17 cellular contexts compared by ENCODE assay signal in the genomic region with DNA sequence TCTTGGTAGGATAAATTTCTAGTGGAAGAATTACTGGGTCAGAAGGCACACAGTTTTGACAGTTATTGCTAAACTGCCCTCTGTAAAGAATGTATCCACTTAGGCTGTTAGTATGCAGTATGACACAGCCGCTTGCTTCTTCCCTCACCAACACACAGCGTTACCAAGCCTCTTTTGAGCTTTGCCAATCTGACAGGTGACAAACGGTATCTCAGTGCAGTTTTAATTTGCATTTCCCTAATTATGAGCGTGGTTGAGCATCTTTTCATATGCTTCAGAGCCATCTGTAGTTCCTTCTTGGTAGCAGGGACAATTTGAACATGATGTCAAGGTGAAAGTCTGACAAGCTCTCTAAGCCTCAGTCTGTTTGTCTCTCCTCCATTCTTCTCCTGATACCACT. TPM values are rescaled to one million over a fixed set of nuclear protein-coding genes. Genes with fewer than 3 reads are reported as not detected.
DNase-seq lines count a peak whose midpoint lies in the region; ATAC-seq, FAIRE-seq and TF ChIP-seq lines count a peak whose summit lies in the region.
"Had no signal": no experiment of that assay in that cellular context is flagged by ENCODE, and none has a peak within 500 bp of the region (broad histone marks: within the 10 kb centered on the region; RNA-seq: fewer than 3 reads in every experiment).

No MANE protein-coding gene starts in this region.

- TF ChIP-seq RAD21 in neural cell (conservative IDR thresholded peaks at IDR 0.05), result no peak

- H3K9me2 ChIP-seq in DOHH2 (replicated peaks; ENCODE audit: control insufficient read depth, low read length) (no peaks in the 10 kb centered on the region), OCI-LY7 (ENCODE audit: insufficient read depth, low read length) (no peaks in the 10 kb centered on the region), neural cell (ENCODE audit: insufficient read depth, low read length) (no peaks in the 10 kb centered on the region)

- no peak overlapping the region for H3K9ac ChIP-seq in neural cell (ENCODE audit: low read length)
- H3K9ac ChIP-seq: BLaER1 treated with 17β-estradiol and CSF1 and Interleukin-3, amounts not matched to agents 10 nM and 100 nM had no signal

- intact Hi-C loops in OCI-LY7 (cut with micrococcal nuclease; ENCODE audit: unreplicated experiment), result no loop called here

- H3K4me1 ChIP-seq in DOHH2 (ENCODE audit: control insufficient read depth, low read length) (peaks cover 26% of the 10 kb centered on the region), OCI-LY7 (ENCODE audit: insufficient read depth, low read length, poor library complexity, severe bottlenecking) (peaks cover 20% of the 10 kb centered on the region)

- H2AFZ ChIP-seq in OCI-LY7 (ENCODE audit: low read length) (no peak overlapping the region), neural cell (ENCODE audit: low read depth, low read length) (no peak overlapping the region)

- DNase-seq in OCI-LY7 (ENCODE audit: low spot score) (peak; percentile 61), bronchial epithelial cell (ENCODE audit: low read depth) (no peak), immature natural killer cell (no peak)
- DNase-seq: 8988T; AML-193; CD4-positive, CD25-positive, alpha-beta regulatory T cell; DMS53; GDM1; HCEC 1CT; HFFc6 had no signal

- CTCF ChIA-PET in OCI-LY7 (lab: Charles Lee; ENCODE audit: unreplicated experiment), result no interaction called here

- H3K4me2 ChIP-seq in DOHH2 (ENCODE audit: low read length), result peak overlapping the region; percentile 32
- peak overlapping the region; percentile 40 for H3K4me2 ChIP-seq in OCI-LY7 (ENCODE audit: low read length)
- no peak overlapping the region for H3K4me2 ChIP-seq in neural cell (ENCODE audit: low read length)
- H3K4me2 ChIP-seq: BLaER1 treated with 17β-estradiol and CSF1 and Interleukin-3, amounts not matched to agents 10 nM and 100 nM had no signal

- H3K27ac Mint-ChIP-seq in immature natural killer cell, result no peak overlapping the region
- H3K27ac Mint-ChIP-seq in activated T-helper 17 cell treated with anti-CD3 and anti-CD28 coated beads, Interleukin-2, amount 50 U/mL, for 72 hours, result no peak overlapping the region
- H3K27ac Mint-ChIP-seq: CD4-positive, CD25-positive, alpha-beta regulatory T cell; HFFc6 had no signal

- H3F3A ChIP-seq in DOHH2 (ENCODE audit: control insufficient read depth, insufficient read depth) (peaks cover 3% of the 10 kb centered on the region; the same call in 1 of the 2 replicates), neural cell (ENCODE audit: insufficient read depth, low read length, poor library complexity, severe bottlenecking) (no peaks in the 10 kb centered on the region)

- no peaks in the 10 kb centered on the region for H3K9me3 Mint-ChIP-seq in immature natural killer cell
- no peaks in the 10 kb centered on the region for H3K9me3 Mint-ChIP-seq in activated T-helper 17 cell treated with anti-CD3 and anti-CD28 coated beads, Interleukin-2, amount 50 U/mL, for 72 hours
- H3K9me3 Mint-ChIP-seq: HFFc6 had no signal

- no peaks in the 10 kb centered on the region for H3K4me1 Mint-ChIP-seq in immature natural killer cell
- no peaks in the 10 kb centered on the region for H3K4me1 Mint-ChIP-seq in activated T-helper 17 cell treated with anti-CD3 and anti-CD28 coated beads, Interleukin-2, amount 50 U/mL, for 72 hours

- no peaks in the 10 kb centered on the region for H3K27me3 Mint-ChIP-seq in immature natural killer cell (ENCODE audit: low read depth in 3 of 3)
- H3K27me3 Mint-ChIP-seq in activated T-helper 17 cell treated with anti-CD3 and anti-CD28 coated beads, Interleukin-2, amount 50 U/mL, for 72 hours, result no peaks in the 10 kb centered on the region
- H3K27me3 Mint-ChIP-seq: CD4-positive, CD25-positive, alpha-beta regulatory T cell had no signal

- H3K9me3 ChIP-seq in DOHH2 (ENCODE audit: control insufficient read depth, insufficient read depth, low read length) (no peaks in the 10 kb centered on the region), OCI-LY7 (ENCODE audit: low read length) (no peaks in the 10 kb centered on the region), neural cell (ENCODE audit: low read length) (no peaks in the 10 kb centered on the region)

- no peak for ATAC-seq in activated T-helper 17 cell treated with anti-CD3 and anti-CD28 coated beads, Interleukin-2, amount 50 U/mL, for 72 hours (replicated peaks)
- no peak for ATAC-seq in GM19397 (IDR thresholded peaks at IDR 0.05; ENCODE audit: unreplicated experiment)

- peaks cover 0 to 4% (median 4%) of the 10 kb centered on the region in 3 donors for H3K36me3 Mint-ChIP-seq in immature natural killer cell
- H3K36me3 Mint-ChIP-seq in activated T-helper 17 cell treated with anti-CD3 and anti-CD28 coated beads, Interleukin-2, amount 50 U/mL, for 72 hours (ENCODE audit: low read depth), result no peaks in the 10 kb centered on the region

- POLR2A ChIA-PET in OCI-LY7 (lab: Charles Lee), result interaction anchor here (0.6 to 1.7 kb wide), 6 partner anchors 15 to 304 kb away, joined by 3 to 7 read pairs (median 4); no protein-coding TSS in a partner anchor

- H3K27ac ChIP-seq in DOHH2 (ENCODE audit: low read depth, low read length) (peak overlapping the region; percentile 18), OCI-LY7 (ENCODE audit: low read depth, low read length, poor library complexity, severe bottlenecking) (peak overlapping the region; percentile 51), neural cell (ENCODE audit: low read length) (peak overlapping the region; percentile 54)
- H3K27ac ChIP-seq: BLaER1 treated with 17β-estradiol and CSF1 and Interleukin-3, amounts not matched to agents 10 nM and 100 nM had no signal

- H3K36me3 ChIP-seq in DOHH2 (ENCODE audit: control insufficient read depth, low read length) (peaks cover 34% of the 10 kb centered on the region), OCI-LY7 (ENCODE audit: insufficient read depth, low read length) (peaks cover 58% of the 10 kb centered on the region), bronchial epithelial cell (ENCODE audit: control insufficient read depth, insufficient read depth, low read length) (no peaks in the 10 kb centered on the region), neural cell (ENCODE audit: insufficient read depth, low read length) (peaks cover 7% of the 10 kb centered on the region)

- no TSS peak for BruUV-seq in OCI-LY7 (replicated peaks; lab: Mats Ljungman, UMichigan)

- no peak overlapping the region for H3K4me3 Mint-ChIP-seq in immature natural killer cell
- no peak overlapping the region for H3K4me3 Mint-ChIP-seq in activated T-helper 17 cell treated with anti-CD3 and anti-CD28 coated beads, Interleukin-2, amount 50 U/mL, for 72 hours
- H3K4me3 Mint-ChIP-seq: CD4-positive, CD25-positive, alpha-beta regulatory T cell; HFFc6 had no signal

- no peaks in the 10 kb centered on the region for H3K79me2 ChIP-seq in DOHH2 (ENCODE audit: control insufficient read depth, low read length)
- H3K79me2 ChIP-seq in OCI-LY7 (ENCODE audit: insufficient read depth, low read depth, low read length), result no peaks in the 10 kb centered on the region
- H3K79me2 ChIP-seq in neural cell (replicated peaks; ENCODE audit: insufficient read depth, low read length), result no peaks in the 10 kb centered on the region

- H4K20me1 ChIP-seq in DOHH2 (ENCODE audit: control insufficient read depth, insufficient read depth, low read depth, low read length) (no peaks in the 10 kb centered on the region), OCI-LY7 (ENCODE audit: insufficient read depth, low read length) (no peaks in the 10 kb centered on the region), neural cell (ENCODE audit: insufficient read depth) (no peaks in the 10 kb centered on the region)
- H4K20me1 ChIP-seq: BLaER1 treated with 17β-estradiol and CSF1 and Interleukin-3, amounts not matched to agents 10 nM and 100 nM had no signal

- H3K27me3 ChIP-seq in DOHH2 (ENCODE audit: control insufficient read depth, low read length), result no peaks in the 10 kb centered on the region
- H3K27me3 ChIP-seq in bronchial epithelial cell (ENCODE audit: control insufficient read depth, insufficient read depth, low read length), result no peaks in the 10 kb centered on the region
- no peaks in the 10 kb centered on the region for H3K27me3 ChIP-seq in neural cell (ENCODE audit: insufficient read depth, low read depth, low read length)
- H3K27me3 ChIP-seq: BLaER1 treated with 17β-estradiol and CSF1 and Interleukin-3, amounts not matched to agents 10 nM and 100 nM had no signal

- no peak for TF ChIP-seq EP300 in neural cell (conservative IDR thresholded peaks at IDR 0.05; ENCODE audit: poor library complexity, severe bottlenecking)

- no peak for TF ChIP-seq CTCF in DOHH2 (IDR thresholded peaks at IDR 0.05; ENCODE audit: low read depth, low read length, poor library complexity, severe bottlenecking)
- no peak for TF ChIP-seq CTCF in OCI-LY7 (conservative IDR thresholded peaks at IDR 0.05; ENCODE audit: low read length)
- TF ChIP-seq CTCF in bronchial epithelial cell (IDR thresholded peaks at IDR 0.05; ENCODE audit: insufficient read depth, low read length, severe bottlenecking), result no peak
- TF ChIP-seq CTCF in neural cell (IDR thresholded peaks at IDR 0.05; ENCODE audit: poor library complexity, severe bottlenecking), result no peak

- peak overlapping the region; percentile 28 for H3K4me3 ChIP-seq in DOHH2 (ENCODE audit: low read length)
- no peak overlapping the region for H3K4me3 ChIP-seq in OCI-LY7 (ENCODE audit: low read depth, low read length, poor library complexity, severe bottlenecking)
- H3K4me3 ChIP-seq in bronchial epithelial cell (ENCODE audit: low read depth, low read length), result no peak overlapping the region
- H3K4me3 ChIP-seq in neural cell (ENCODE audit: low read length), result no peak overlapping the region
- H3K4me3 ChIP-seq: BLaER1 treated with 17β-estradiol and CSF1 and Interleukin-3, amounts not matched to agents 10 nM and 100 nM had no signal

- FAIRE-seq in bronchial epithelial cell (lab: Jason Lieb, UNC), result peak; percentile 47
- FAIRE-seq: GM19239, H1 had no signal

TF ChIP-seq in neural cell, 6 proteins besides CTCF, POLR2A, EP300 and RAD21:
- TF ChIP-seq POLR2AphosphoS5 (IDR thresholded peaks at IDR 0.05), result no peak
- TF ChIP-seq SMC3 (conservative IDR thresholded peaks at IDR 0.05; ENCODE audit: poor library complexity), result no peak
- no peak for TF ChIP-seq EZH2 (IDR thresholded peaks at IDR 0.05; ENCODE audit: borderline replicate concordance, insufficient read depth, low read length, poor library complexity, severe bottlenecking)
- no peak for TF ChIP-seq TAF1 (IDR thresholded peaks at IDR 0.05; ENCODE audit: low read depth)

RNA-seq across cellular contexts. Expression of gene HRK, which starts 42.8 kb away (rescaled TPM):
- 16.5 and 19.8 TPM in 2 replicates for total RNA-seq in OCI-LY7 (2014; rRNA removed; shearing (Covaris generic))
- total RNA-seq in OCI-LY7 (2022) (17.8 and 23.7 TPM in 2 replicates), bronchial epithelial cell (not detected in 2 replicates)
- polyA plus RNA-seq in neural cell (0.96 and 1.4 TPM in 2 replicates), immature natural killer cell (not detected)
- 0.97 and 1.2 TPM in 2 replicates for polyA minus RNA-seq in neural cell
- not detected for total RNA-seq in activated T-helper 17 cell treated with anti-CD3 and anti-CD28 coated beads, Interleukin-2, amount 50 U/mL, for 72 hours
- total RNA-seq: HFFc6 had no signal
- polyA plus RNA-seq: CD4-positive, CD25-positive, alpha-beta regulatory T cell had no signal

Comparison
In these comparisons a context has a peak if more than half of its experiments do, and no peak if none do; other contexts are left out.
1. RNA of gene HRK, which starts 42.8 kb away (total RNA-seq): 16.5 to 23.7 TPM in OCI-LY7; not detected in bronchial epithelial cell and not detected in activated T-helper 17 cell treated with anti-CD3 and anti-CD28 coated beads, Interleukin-2, amount 50 U/mL, for 72 hours; every median in the first group is over 10 times any median in the second.
2. Peak in every context shown above with its lines, with median percentiles within 50 percentile points of each other: H3K27ac ChIP-seq.